In the genomic region with DNA sequence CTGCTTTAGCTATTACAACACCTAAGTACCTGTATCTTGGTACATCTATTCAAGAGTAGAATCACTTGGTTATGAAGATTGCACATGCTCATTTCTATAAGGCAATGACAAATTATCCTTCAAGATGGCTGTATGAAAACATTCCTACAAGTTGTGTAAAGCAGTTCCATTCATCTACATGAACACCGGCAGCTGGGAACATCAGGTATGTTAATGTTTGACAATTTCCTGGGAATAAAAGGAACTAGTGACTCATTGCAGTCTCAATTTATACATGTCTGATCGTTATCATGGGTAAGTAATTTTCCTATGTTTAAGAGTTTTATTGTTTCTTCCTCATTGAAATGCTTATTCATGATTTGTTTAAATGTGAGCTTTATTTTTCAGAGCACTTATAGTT, we compare ENCODE assay signal across 1 cellular context.
TF ChIP-seq lines count a peak whose summit lies in the region.

No MANE protein-coding gene starts in this region.

TF ChIP-seq in GM23338, 12 proteins besides CTCF, POLR2A, EP300 and RAD21 (continued from another document):
- TF ChIP-seq, protein P1, sequence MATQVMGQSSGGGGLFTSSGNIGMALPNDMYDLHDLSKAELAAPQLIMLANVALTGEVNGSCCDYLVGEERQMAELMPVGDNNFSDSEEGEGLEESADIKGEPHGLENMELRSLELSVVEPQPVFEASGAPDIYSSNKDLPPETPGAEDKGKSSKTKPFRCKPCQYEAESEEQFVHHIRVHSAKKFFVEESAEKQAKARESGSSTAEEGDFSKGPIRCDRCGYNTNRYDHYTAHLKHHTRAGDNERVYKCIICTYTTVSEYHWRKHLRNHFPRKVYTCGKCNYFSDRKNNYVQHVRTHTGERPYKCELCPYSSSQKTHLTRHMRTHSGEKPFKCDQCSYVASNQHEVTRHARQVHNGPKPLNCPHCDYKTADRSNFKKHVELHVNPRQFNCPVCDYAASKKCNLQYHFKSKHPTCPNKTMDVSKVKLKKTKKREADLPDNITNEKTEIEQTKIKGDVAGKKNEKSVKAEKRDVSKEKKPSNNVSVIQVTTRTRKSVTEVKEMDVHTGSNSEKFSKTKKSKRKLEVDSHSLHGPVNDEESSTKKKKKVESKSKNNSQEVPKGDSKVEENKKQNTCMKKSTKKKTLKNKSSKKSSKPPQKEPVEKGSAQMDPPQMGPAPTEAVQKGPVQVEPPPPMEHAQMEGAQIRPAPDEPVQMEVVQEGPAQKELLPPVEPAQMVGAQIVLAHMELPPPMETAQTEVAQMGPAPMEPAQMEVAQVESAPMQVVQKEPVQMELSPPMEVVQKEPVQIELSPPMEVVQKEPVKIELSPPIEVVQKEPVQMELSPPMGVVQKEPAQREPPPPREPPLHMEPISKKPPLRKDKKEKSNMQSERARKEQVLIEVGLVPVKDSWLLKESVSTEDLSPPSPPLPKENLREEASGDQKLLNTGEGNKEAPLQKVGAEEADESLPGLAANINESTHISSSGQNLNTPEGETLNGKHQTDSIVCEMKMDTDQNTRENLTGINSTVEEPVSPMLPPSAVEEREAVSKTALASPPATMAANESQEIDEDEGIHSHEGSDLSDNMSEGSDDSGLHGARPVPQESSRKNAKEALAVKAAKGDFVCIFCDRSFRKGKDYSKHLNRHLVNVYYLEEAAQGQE (IDR thresholded peaks at IDR 0.05; ENCODE audit: unreplicated experiment) = no peak
- TF ChIP-seq JUNB (IDR thresholded peaks at IDR 0.05; ENCODE audit: unreplicated experiment) (no peak), ZNF114 (CRISPR knock-in tag; IDR thresholded peaks at IDR 0.05) (no peak)
TF ChIP-seq in GM23338: peak in this region for 0.
